ENCODE assay signal across 8 cellular contexts in genomic region chrX:150683536-150684146, GRCh38. TPM values are rescaled to one million over a fixed set of nuclear protein-coding genes. Genes with fewer than 3 reads are reported as not detected.
A peak's percentile ranks its signal among the peaks of the same experiment; 100 is the strongest.
DNase-seq lines count a peak whose midpoint lies in the region; ATAC-seq, FAIRE-seq and TF ChIP-seq lines count a peak whose summit lies in the region.

No MANE protein-coding gene starts in this region.

- H3K4me1 Mint-ChIP-seq in naive B cell: peaks cover 6 to 12% (median 7%) of the 10 kb centered on the region in 3 donors

- H3K27me3 Mint-ChIP-seq in naive B cell: peaks cover 0 to under 1% (median 0%) of the 10 kb centered on the region in 3 donors

- ATAC-seq in naive B cell (ENCODE audit: low read depth in 2 of 2): peak; percentile 32 to 58

- H3K4me3 Mint-ChIP-seq in naive B cell: no peak overlapping the region

- H3K27me3 ChIP-seq in brain microvascular endothelial cell (replicated peaks): no peaks in the 10 kb centered on the region

- FAIRE-seq in GM12891 (lab: Jason Lieb, UNC) (peak; percentile 69), HTR-8/SVneo (lab: Jason Lieb, UNC) (no peak)

- no peak overlapping the region for H3K27ac ChIP-seq in C4-2B
- H3K27ac ChIP-seq in brain microvascular endothelial cell: no peak overlapping the region

- TF ChIP-seq CTCF in C4-2B (conservative IDR thresholded peaks at IDR 0.05) (peak; percentile 70), brain microvascular endothelial cell (IDR thresholded peaks at IDR 0.05; ENCODE audit: low read depth, low read length, missing control alignments) (peak; percentile 54)

- peaks cover 0 to 2% (median 0%) of the 10 kb centered on the region in 7 donors for H3K9me3 Mint-ChIP-seq in naive B cell

- no peaks in the 10 kb centered on the region for H3K36me3 Mint-ChIP-seq in naive B cell

- H3K27ac Mint-ChIP-seq in naive B cell: no peak overlapping the region

- no peak for DNase-seq in GM12891 (ENCODE audit: insufficient read length, low spot score)
- DNase-seq in NCI-H345 treated with DMSO at 0.1 percent for 48 hours (lab: John Stamatoyannopoulos, UW; ENCODE audit: unreplicated experiment): peak; percentile 6
- DNase-seq in brain microvascular endothelial cell: no peak
- DNase-seq in naive B cell: peak; percentile 49
- no peak for DNase-seq in HTR-8/SVneo (ENCODE audit: insufficient read length, low spot score)
- DNase-seq in NCI-H2081 treated with DMSO at 0.1 percent for 48 hours (lab: John Stamatoyannopoulos, UW): no peak
- no peak for DNase-seq in DMS79 (lab: John Stamatoyannopoulos, UW)

- in situ Hi-C loops in brain microvascular endothelial cell (cut with HindIII; ENCODE audit: low pct_ligation_motif_present, low sequenced_read_pairs): no loop called here

- H3K4me3 ChIP-seq in brain microvascular endothelial cell (ENCODE audit: low read depth, low read length): no peak overlapping the region

- H3K36me3 ChIP-seq in brain microvascular endothelial cell (replicated peaks): no peaks in the 10 kb centered on the region

- TF ChIP-seq POLR2A in GM12891 (IDR thresholded peaks at IDR 0.05; ENCODE audit: low read depth, low read length): no peak

TF ChIP-seq in GM12891, 5 proteins besides CTCF, POLR2A, EP300 and RAD21:
- TF ChIP-seq TAF1 (IDR thresholded peaks at IDR 0.05; ENCODE audit: low read depth, low read length) (no peak), SPI1 (IDR thresholded peaks at IDR 0.05; ENCODE audit: low read depth, low read length) (no peak), POU2F2 (IDR thresholded peaks at IDR 0.05; ENCODE audit: low read depth, low read length) (no peak), POLR2AphosphoS5 (IDR thresholded peaks at IDR 0.05; ENCODE audit: low read depth, low read length) (no peak), PAX5 (IDR thresholded peaks at IDR 0.05; ENCODE audit: insufficient read depth, low read length, severe bottlenecking) (no peak)

RNA-seq across cellular contexts. Expression of gene MTMR1, which starts 9.6 kb away (rescaled TPM):
- 16.2 TPM for polyA plus RNA-seq in GM12891 (2012; ENCODE audit: low read depth, missing spikeins)
- 10 to 100 TPM; 22.3 to 38.9 (median 34.5) TPM for polyA plus RNA-seq in naive B cell (ENCODE audit: low read depth in 6 of 6)

Comparison
In these comparisons a context has a peak if more than half of its experiments do, and no peak if none do; other contexts are left out.
1. DNase-seq: peak in NCI-H345 treated with DMSO at 0.1 percent for 48 hours (single experiment) and naive B cell (single experiment); none in GM12891 (single experiment), brain microvascular endothelial cell (single experiment), HTR-8/SVneo (single experiment), NCI-H2081 treated with DMSO at 0.1 percent for 48 hours (single experiment) and DMS79 (single experiment).